Comparison of ENCODE assay signal across 23 cellular contexts in genomic region chr2:105721991-105722511, GRCh38. TPM values are rescaled to one million over a fixed set of nuclear protein-coding genes. Genes with fewer than 3 reads are reported as not detected.
A peak's percentile ranks its signal among the peaks of the same experiment; 100 is the strongest.
DNase-seq lines count a peak whose midpoint lies in the region; ATAC-seq, FAIRE-seq and TF ChIP-seq lines count a peak whose summit lies in the region.
"Had no signal": no experiment of that assay in that cellular context is flagged by ENCODE, and none has a peak within 500 bp of the region (broad histone marks: within the 10 kb centered on the region; RNA-seq: fewer than 3 reads in every experiment).

No MANE protein-coding gene starts in this region.

- BruUV-seq in K562 (replicated peaks; lab: Mats Ljungman, UMichigan): no TSS peak

- no peak overlapping the region for H3K4me2 ChIP-seq in K562 (ENCODE audit: insufficient read depth, low read length)
- H3K4me2 ChIP-seq: A549, GM23338, PC-9 had no signal

- no peaks in the 10 kb centered on the region for H4K20me1 ChIP-seq in K562 (replicated peaks; ENCODE audit: control insufficient read depth, insufficient read depth, low read length)

- peak overlapping the region; percentile 79 for H3K27ac Mint-ChIP-seq in activated CD8-positive, alpha-beta memory T cell treated with anti-CD3 and anti-CD28 coated beads, Interleukin-2, amount 10 ng/mL, durations not matched to agents 7 days and 5 days
- peak overlapping the region; percentile 59 for H3K27ac Mint-ChIP-seq in activated CD8-positive, alpha-beta T cell treated with anti-CD3 and anti-CD28 coated beads for 36 hours
- H3K27ac Mint-ChIP-seq: CD4-positive, alpha-beta T cell; GM23338 had no signal

- peaks cover 6% of the 10 kb centered on the region for H3K27me3 Mint-ChIP-seq in activated CD8-positive, alpha-beta memory T cell treated with anti-CD3 and anti-CD28 coated beads, Interleukin-2, amount 10 ng/mL, durations not matched to agents 7 days and 5 days
- peaks cover 1% of the 10 kb centered on the region for H3K27me3 Mint-ChIP-seq in activated CD8-positive, alpha-beta T cell treated with anti-CD3 and anti-CD28 coated beads for 36 hours
- H3K27me3 Mint-ChIP-seq: CD4-positive, alpha-beta T cell had no signal

- CTCF ChIA-PET in activated CD8-positive, alpha-beta memory T cell treated with anti-CD3 and anti-CD28 coated beads, Interleukin-2, amount 10 ng/mL, durations not matched to agents 7 days and 5 days (lab: Charles Lee): no interaction called here
- CTCF ChIA-PET in activated CD8-positive, alpha-beta T cell treated with anti-CD3 and anti-CD28 coated beads for 36 hours (lab: Charles Lee): interaction anchor here (1.4 kb wide), 1 partner anchor 145 kb away, joined by 3 read pairs; no protein-coding TSS in a partner anchor
- CTCF ChIA-PET in K562 (lab: Yijun Ruan, JAX; ENCODE audit: low intra/inter-chr PET ratio): no interaction called here

- H3K9me3 ChIP-seq in K562 (replicated peaks; ENCODE audit: control insufficient read depth, insufficient read depth, low read depth, low read length): no peaks in the 10 kb centered on the region

- peaks cover 20% of the 10 kb centered on the region for H3K4me1 Mint-ChIP-seq in activated CD8-positive, alpha-beta memory T cell treated with anti-CD3 and anti-CD28 coated beads, Interleukin-2, amount 10 ng/mL, durations not matched to agents 7 days and 5 days
- peaks cover 8% of the 10 kb centered on the region for H3K4me1 Mint-ChIP-seq in activated CD8-positive, alpha-beta T cell treated with anti-CD3 and anti-CD28 coated beads for 36 hours (ENCODE audit: low read depth)

- H3K79me2 ChIP-seq in K562 (ENCODE audit: control insufficient read depth, insufficient read depth, low read length): no peaks in the 10 kb centered on the region

- no peak for TF ChIP-seq CTCF in activated CD8-positive, alpha-beta T cell treated with anti-CD3 and anti-CD28 coated beads for 36 hours (IDR thresholded peaks at IDR 0.05)
- peak in 1 of 3 experiments; percentile 2; a peak in 1 of 6 replicates for TF ChIP-seq CTCF in K562 (IDR thresholded peaks at IDR 0.05 in 2 of 3, conservative IDR thresholded peaks at IDR 0.05 in 1 of 3; ENCODE audit: insufficient read depth in 2 of 3, low read depth in 1 of 3, low read length in 3 of 3)

- intact Hi-C loops in activated CD8-positive, alpha-beta T cell treated with anti-CD3 and anti-CD28 coated beads for 36 hours (cut with micrococcal nuclease): no loop called here
- intact Hi-C loops in K562 (cut with micrococcal nuclease): no loop called here

- 11% methylated on average over 8 of the region's 8 CpGs for WGBS in K562 (ENCODE audit: insufficient coverage, low coverage, missing lambda C conversion rate)

- TF ChIP-seq EP300 in K562 (IDR thresholded peaks at IDR 0.05; ENCODE audit: low read length): peak; percentile 80

- H3K9me3 Mint-ChIP-seq in activated CD8-positive, alpha-beta memory T cell treated with anti-CD3 and anti-CD28 coated beads, Interleukin-2, amount 10 ng/mL, durations not matched to agents 7 days and 5 days (ENCODE audit: low read depth): peaks cover 2% of the 10 kb centered on the region
- peaks cover 5% of the 10 kb centered on the region for H3K9me3 Mint-ChIP-seq in activated CD8-positive, alpha-beta T cell treated with anti-CD3 and anti-CD28 coated beads for 36 hours
- H3K9me3 Mint-ChIP-seq: CD4-positive, alpha-beta T cell had no signal

- DNase-seq in activated CD8-positive, alpha-beta memory T cell treated with anti-CD3 and anti-CD28 coated beads, Interleukin-2, amount 10 ng/mL, durations not matched to agents 7 days and 5 days: peak; percentile 44
- no peak for DNase-seq in activated CD8-positive, alpha-beta memory T cell treated with anti-CD3 and anti-CD28 coated beads, Interleukin-2, amount 50 U/mL, for 4 hours
- DNase-seq in OCI-M1 (lab: John Stamatoyannopoulos, UW) (peak; percentile 86), K562 (ENCODE audit: extremely low read depth in 1 of 4, low spot score in 3 of 4) (peak in 1 of 4 experiments; percentile 38), NCI-H2029 treated with DMSO at 0.1 percent for 48 hours (lab: John Stamatoyannopoulos, UW) (no peak)
- peak; percentile 28 for DNase-seq in activated CD8-positive, alpha-beta T cell treated with anti-CD3 and anti-CD28 coated beads for 36 hours
- DNase-seq: CD4-positive, alpha-beta T cell; DMS153; KG1; NCI-H1092; NCI-H1436 treated with DMSO at 0.1 percent for 48 hours; NCI-H2029; NCI-H2171; NCI-H526; PC-9; SIG-M5 had no signal

- peak overlapping the region; percentile 33; the same call in 1 of the 2 replicates for H2AFZ ChIP-seq in K562 (ENCODE audit: low read depth, low read length)
- H2AFZ ChIP-seq: GM23338, PC-9 had no signal

- H3K4me3 ChIP-seq in K562: no peak overlapping the region
- H3K4me3 ChIP-seq: A549, GM12878, GM23338, PC-9 had no signal

- no peaks in the 10 kb centered on the region for H3K27me3 ChIP-seq in K562 (ENCODE audit: control insufficient read depth in 2 of 2, insufficient read depth in 2 of 2, low read length in 2 of 2)

- TF ChIP-seq RAD21 in K562 (CRISPR knock-in tag; conservative IDR thresholded peaks at IDR 0.05 in 1 of 2, IDR thresholded peaks at IDR 0.05 in 1 of 2): no peak; a peak in 1 of 4 replicates

- TF ChIP-seq POLR2A in K562 (conservative IDR thresholded peaks at IDR 0.05): no peak

- in situ Hi-C loops in K562 (cut with MboI): no loop called here

- peak; percentile 68 for ATAC-seq in activated CD8-positive, alpha-beta memory T cell treated with anti-CD3 and anti-CD28 coated beads, Interleukin-2, amount 10 ng/mL, durations not matched to agents 7 days and 5 days
- ATAC-seq in activated CD8-positive, alpha-beta T cell treated with anti-CD3 and anti-CD28 coated beads for 36 hours: peak; percentile 74
- ATAC-seq in K562 (peak; percentile 57), GM18520 (IDR thresholded peaks at IDR 0.05; ENCODE audit: unreplicated experiment) (no peak), GM18858 (IDR thresholded peaks at IDR 0.05; ENCODE audit: unreplicated experiment) (no peak)
- ATAC-seq: A549, GM12878, GM23338, HCT116 had no signal

- H3K27ac ChIP-seq in K562 (ENCODE audit: extremely low read depth, low read depth, low read length): no peak overlapping the region
- H3K27ac ChIP-seq: A549, PC-9, RWPE1 had no signal

- no peaks in the 10 kb centered on the region for H3K36me3 ChIP-seq in K562 (ENCODE audit: control insufficient read depth, insufficient read depth, low read length)

- H3K4me3 Mint-ChIP-seq in activated CD8-positive, alpha-beta memory T cell treated with anti-CD3 and anti-CD28 coated beads, Interleukin-2, amount 10 ng/mL, durations not matched to agents 7 days and 5 days: no peak overlapping the region
- H3K4me3 Mint-ChIP-seq in activated CD8-positive, alpha-beta T cell treated with anti-CD3 and anti-CD28 coated beads for 36 hours: no peak overlapping the region
- H3K4me3 Mint-ChIP-seq: CD4-positive, alpha-beta T cell; GM23338 had no signal

- peak; percentile 11 for FAIRE-seq in K562 (lab: Jason Lieb, UNC)
- FAIRE-seq: A549, GM12878 had no signal

- peaks cover 9% of the 10 kb centered on the region for H3K36me3 Mint-ChIP-seq in activated CD8-positive, alpha-beta memory T cell treated with anti-CD3 and anti-CD28 coated beads, Interleukin-2, amount 10 ng/mL, durations not matched to agents 7 days and 5 days
- no peaks in the 10 kb centered on the region for H3K36me3 Mint-ChIP-seq in activated CD8-positive, alpha-beta T cell treated with anti-CD3 and anti-CD28 coated beads for 36 hours (ENCODE audit: low read depth)

- no peaks in the 10 kb centered on the region for H3K9me1 ChIP-seq in K562 (ENCODE audit: control insufficient read depth, insufficient read depth, low read length)

- POLR2A ChIA-PET in activated CD8-positive, alpha-beta T cell treated with anti-CD3 and anti-CD28 coated beads for 36 hours (lab: Charles Lee): interaction anchor here (1.7 kb wide), 1 partner anchor 9 kb away, joined by 6 read pairs; no protein-coding TSS in a partner anchor
- POLR2A ChIA-PET in K562 (lab: Yijun Ruan, JAX): interaction anchor here (1.2 to 1.4 kb wide), 2 partner anchors 9 to 12 kb away, joined by 3 to 5 read pairs; no protein-coding TSS in a partner anchor

- H3K4me1 ChIP-seq in K562 (replicated peaks in 1 of 2; ENCODE audit: control insufficient read depth in 2 of 2, insufficient read depth in 2 of 2, low read length in 2 of 2): peaks cover 5 to 7% of the 10 kb centered on the region in 2 experiments; a peak in 4 of 5 replicates
- H3K4me1 ChIP-seq: A549 had no signal

- H3K9ac ChIP-seq in K562 (ENCODE audit: insufficient read depth in 1 of 2, low read depth in 2 of 2, low read length in 2 of 2): no peak overlapping the region

TF ChIP-seq in K562, 482 proteins besides CTCF, POLR2A, EP300 and RAD21 (continues in another document):
- no peak for TF ChIP-seq NR2C1 (IDR thresholded peaks at IDR 0.05)
- TF ChIP-seq NR2C1 (tag; IDR thresholded peaks at IDR 0.05): 0 out of 2 replicates have a peak, but pooled peaks have one; percentile 37

RNA-seq across cellular contexts. Expression of gene NCK2, which starts 22.7 kb away (rescaled TPM):
- 10 to 100 TPM; 51.6 to 54.1 TPM for total RNA-seq in activated CD8-positive, alpha-beta memory T cell treated with anti-CD3 and anti-CD28 coated beads, Interleukin-2, amount 10 ng/mL, durations not matched to agents 7 days and 5 days
- 10 to 100 TPM; 68.3 to 69.7 TPM for total RNA-seq in activated CD8-positive, alpha-beta T cell treated with anti-CD3 and anti-CD28 coated beads for 36 hours
- total RNA-seq in K562 (2011; cell fraction: chromatin; rRNA removed; ENCODE audit: low replicate concordance): 6.2 and 7.3 TPM in 2 replicates
- 5.0 and 5.1 TPM in 2 replicates for total RNA-seq in K562 (2011; cell fraction: nucleolus; rRNA removed)
- total RNA-seq in K562 (2011; cell fraction: nucleoplasm; rRNA removed): 4.7 and 4.8 TPM in 2 replicates
- total RNA-seq in K562 (2014; rRNA removed): 23.2 and 24.6 TPM in 2 replicates
- 8.6 and 10.8 TPM in 2 replicates for total RNA-seq in K562 (2014; rRNA removed; fragmentation: Illumina TruSeq; extraction: Trizol)
- total RNA-seq in K562 (2015; rRNA removed; fragmentation: Illumina TruSeq; extraction: Trizol): 19.6 and 21.4 TPM in 2 replicates
- total RNA-seq in K562 (2021): 25.8 and 27.9 TPM in 2 replicates
- polyA plus RNA-seq in K562 (2011; rRNA removed): 4.5 and 4.8 TPM in 2 replicates
- 4.3 and 7.8 TPM in 2 replicates for polyA plus RNA-seq in K562 (2011; cell fraction: cytosol; rRNA removed)
- polyA plus RNA-seq in K562 (2011; cell fraction: nucleus; rRNA removed): 3.6 and 5.1 TPM in 2 replicates
- polyA plus RNA-seq in K562 (2012): 27.1 and 38.2 TPM in 2 replicates
- polyA plus RNA-seq in K562 (2014; fragmentation: Illumina TruSeq; extraction: Trizol): 15.9 and 21.9 TPM in 2 replicates
- 1 to 10 TPM in 1 of 2 experiments, under 1 TPM in 1; 0.90 to 1.8 TPM for polyA plus RNA-seq in K562 (2014; fragmentation: Nextera tagmentation; extraction: Ambion mirVana)
- polyA plus RNA-seq in K562 (2014; rRNA removed): 24.3 and 26.3 TPM in 2 replicates
- polyA minus RNA-seq in K562 (2011; rRNA and poly(A)+ RNA removed): 4.3 and 7.2 TPM in 2 replicates
- polyA minus RNA-seq in K562 (2011; cell fraction: cytosol; rRNA and poly(A)+ RNA removed): 2.0 and 2.6 TPM in 2 replicates
- polyA minus RNA-seq in K562 (2011; cell fraction: nucleus; rRNA and poly(A)+ RNA removed): 4.7 and 5.4 TPM in 2 replicates

Comparison
In these comparisons a context has a peak if more than half of its experiments do, and no peak if none do; other contexts are left out.
1. DNase-seq: peak in activated CD8-positive, alpha-beta memory T cell treated with anti-CD3 and anti-CD28 coated beads, Interleukin-2, amount 10 ng/mL, durations not matched to agents 7 days and 5 days (single experiment), OCI-M1 (single experiment) and activated CD8-positive, alpha-beta T cell treated with anti-CD3 and anti-CD28 coated beads for 36 hours (single experiment); none in activated CD8-positive, alpha-beta memory T cell treated with anti-CD3 and anti-CD28 coated beads, Interleukin-2, amount 50 U/mL, for 4 hours (single experiment) and NCI-H2029 treated with DMSO at 0.1 percent for 48 hours (single experiment).
2. ATAC-seq: peak in activated CD8-positive, alpha-beta memory T cell treated with anti-CD3 and anti-CD28 coated beads, Interleukin-2, amount 10 ng/mL, durations not matched to agents 7 days and 5 days (single experiment), activated CD8-positive, alpha-beta T cell treated with anti-CD3 and anti-CD28 coated beads for 36 hours (single experiment) and K562 (single experiment); none in GM18520 (single experiment) and GM18858 (single experiment).